In genomic region chr15:70701891-70702568, GRCh38 we compare ENCODE assay signal across 9 cellular contexts.
DNase-seq lines count a peak whose midpoint lies in the region; ATAC-seq and TF ChIP-seq lines count a peak whose summit lies in the region.
"Had no signal": no experiment of that assay in that cellular context is flagged by ENCODE, and none has a peak within 500 bp of the region (broad histone marks: within the 10 kb centered on the region; RNA-seq: fewer than 3 reads in every experiment).

No MANE protein-coding gene starts in this region.

- CTCF ChIA-PET in AG04450 (lab: Charles Lee): interaction anchor here (0.6 to 2.1 kb wide), 5 partner anchors 20 to 110 kb away, joined by 3 to 9 read pairs (median 4); no protein-coding TSS in a partner anchor

- DNase-seq in AG04450 (ENCODE audit: low read depth, low spot score): no peak
- DNase-seq in RPMI7951 (ENCODE audit: low read depth): peak; percentile 73
- peak; percentile 59 for DNase-seq in fibroblast of gingiva (ENCODE audit: low read depth)
- peak; percentile 59 for DNase-seq in osteoblast (ENCODE audit: insufficient read length, low spot score, missing footprints)
- no peak for DNase-seq in activated gamma-delta T cell (lab: John Stamatoyannopoulos, UW)
- DNase-seq in activated CD8-positive, alpha-beta memory T cell treated with anti-CD3 and anti-CD28 coated beads, Interleukin-2, amount 50 U/mL, for 48 hours: no peak
- no peak for DNase-seq in effector memory CD4-positive, alpha-beta T cell
- DNase-seq: CD4-positive, alpha-beta memory T cell had no signal

- peaks cover 86% of the 10 kb centered on the region for H3K79me2 ChIP-seq in osteoblast (ENCODE audit: insufficient read depth, low read length)

- H3K36me3 ChIP-seq in osteoblast (ENCODE audit: insufficient read depth, low read length): peaks cover 4% of the 10 kb centered on the region
- no peaks in the 10 kb centered on the region for H3K36me3 ChIP-seq in effector memory CD4-positive, alpha-beta T cell (ENCODE audit: control insufficient read depth, insufficient read depth, low read length)

- no peak overlapping the region for H2AFZ ChIP-seq in osteoblast (ENCODE audit: low read length)

- H3K27me3 ChIP-seq in AG04450 (ENCODE audit: control insufficient read depth, insufficient read depth, low read length) (no peaks in the 10 kb centered on the region), osteoblast (ENCODE audit: insufficient read depth, low read length) (no peaks in the 10 kb centered on the region)
- H3K27me3 ChIP-seq in effector memory CD4-positive, alpha-beta T cell (replicated peaks; ENCODE audit: control insufficient read depth, insufficient read depth, low read length, poor library complexity, severe bottlenecking): peaks cover 2% of the 10 kb centered on the region

- H3K9me3 ChIP-seq in AG04450 (ENCODE audit: control insufficient read depth, insufficient read depth, low read length): no peaks in the 10 kb centered on the region
- H3K9me3 ChIP-seq in osteoblast (ENCODE audit: low read depth, low read length): no peaks in the 10 kb centered on the region
- no peaks in the 10 kb centered on the region for H3K9me3 ChIP-seq in effector memory CD4-positive, alpha-beta T cell (ENCODE audit: control insufficient read depth, low read length)

- no peak for ATAC-seq in GM21529 (IDR thresholded peaks at IDR 0.05; ENCODE audit: unreplicated experiment)

- POLR2A ChIA-PET in AG04450 (lab: Yijun Ruan, JAX): interaction anchor here (1.7 to 2.3 kb wide), 2 partner anchors 11 to 98 kb away, joined by 5 to 8 read pairs; no protein-coding TSS in a partner anchor

- peak overlapping the region; percentile 69 for H3K4me2 ChIP-seq in osteoblast (ENCODE audit: insufficient read depth, low read length)

- H3K4me3 ChIP-seq in AG04450 (ENCODE audit: low read depth, low read length): peak overlapping the region; percentile 47
- H3K4me3 ChIP-seq in osteoblast (ENCODE audit: insufficient read depth, low read length): peak overlapping the region; percentile 52
- H3K4me3 ChIP-seq in effector memory CD4-positive, alpha-beta T cell (ENCODE audit: insufficient read depth, low read depth, low read length, poor library complexity, severe bottlenecking): no peak overlapping the region

- peaks cover 62% of the 10 kb centered on the region for H3K4me1 ChIP-seq in osteoblast (ENCODE audit: insufficient read depth, low read length)
- no peaks in the 10 kb centered on the region for H3K4me1 ChIP-seq in effector memory CD4-positive, alpha-beta T cell (ENCODE audit: control insufficient read depth, insufficient read depth, low read length, poor library complexity, severe bottlenecking)

- no peak for TF ChIP-seq CTCF in AG04450 (IDR thresholded peaks at IDR 0.05; ENCODE audit: low read depth, low read length)
- TF ChIP-seq CTCF in osteoblast (IDR thresholded peaks at IDR 0.05; ENCODE audit: extremely low read depth, low read depth, low read length): no peak

- H4K20me1 ChIP-seq in osteoblast (ENCODE audit: insufficient read depth, low read length): peaks cover 23% of the 10 kb centered on the region

- H3K27ac ChIP-seq in AG04450 (ENCODE audit: low read depth, low read length): peak overlapping the region; percentile 63
- peak overlapping the region; percentile 65 for H3K27ac ChIP-seq in osteoblast (ENCODE audit: low read depth, low read length)
- H3K27ac ChIP-seq in effector memory CD4-positive, alpha-beta T cell (ENCODE audit: insufficient read depth, low read length, poor library complexity, severe bottlenecking): no peak overlapping the region

Comparison
In these comparisons a context has a peak if more than half of its experiments do, and no peak if none do; other contexts are left out.
1. DNase-seq: peak in RPMI7951 (single experiment), fibroblast of gingiva (single experiment) and osteoblast (single experiment); none in AG04450 (single experiment), activated gamma-delta T cell (single experiment), activated CD8-positive, alpha-beta memory T cell treated with anti-CD3 and anti-CD28 coated beads, Interleukin-2, amount 50 U/mL, for 48 hours (single experiment) and effector memory CD4-positive, alpha-beta T cell (0 of 3).